Comparison of ENCODE assay signal across 20 cellular contexts in genomic region chr2:229043681-229044080, GRCh38.
DNase-seq lines count a peak whose midpoint lies in the region; ATAC-seq and TF ChIP-seq lines count a peak whose summit lies in the region.
"Had no signal": no experiment of that assay in that cellular context is flagged by ENCODE, and none has a peak within 500 bp of the region (broad histone marks: within the 10 kb centered on the region; RNA-seq: fewer than 3 reads in every experiment).

No MANE protein-coding gene starts in this region.

- H3K4me2 ChIP-seq in PC-3 (ENCODE audit: low read length) (no peak overlapping the region), smooth muscle cell (peak overlapping the region; percentile 62)
- H3K4me2 ChIP-seq: BLaER1 had no signal

- H3K27ac ChIP-seq in PC-3 (ENCODE audit: low read length) (no peak overlapping the region), smooth muscle cell (ENCODE audit: low read depth) (peak overlapping the region; percentile 58)
- H3K27ac ChIP-seq: 22Rv1, BLaER1 had no signal

- no peaks in the 10 kb centered on the region for H3K9me3 ChIP-seq in PC-3 (ENCODE audit: low read length)
- no peaks in the 10 kb centered on the region for H3K9me3 ChIP-seq in smooth muscle cell (replicated peaks; ENCODE audit: low read depth)
- H3K9me3 ChIP-seq: BLaER1 had no signal

- peaks cover 34% of the 10 kb centered on the region for H3K27me3 ChIP-seq in PC-3 (ENCODE audit: low read length)
- no peaks in the 10 kb centered on the region for H3K27me3 ChIP-seq in smooth muscle cell (ENCODE audit: low read depth)
- H3K27me3 ChIP-seq: BLaER1 had no signal

- no peaks in the 10 kb centered on the region for H3K36me3 Mint-ChIP-seq in activated T-helper 1 cell treated with anti-CD3 and anti-CD28 coated beads, Interleukin-12 subunit alpha, Interleukin-12 subunit beta, Interleukin-2, Interleukin-4 antibody, amounts not matched to agents 30 ng/mL and 10 ng/mL and 1 ng/mL, durations not matched to agents 14 hours and 24 hours and 36 hours (ENCODE audit: low read depth)
- H3K36me3 Mint-ChIP-seq in stimulated activated naive B cell treated with anti-CD40 and anti-IgM and Interleukin-4, amounts not matched to agents 10 μg/mL and 1 μg/mL and 100 μg/mL, for 72 hours = no peaks in the 10 kb centered on the region
- H3K36me3 Mint-ChIP-seq: CD14-positive monocyte; CD4-positive, alpha-beta memory T cell had no signal

- H3K27ac Mint-ChIP-seq in activated T-helper 1 cell treated with anti-CD3 and anti-CD28 coated beads, Interleukin-12 subunit alpha, Interleukin-12 subunit beta, Interleukin-2, Interleukin-4 antibody, amounts not matched to agents 30 ng/mL and 10 ng/mL and 1 ng/mL, durations not matched to agents 14 hours and 24 hours and 36 hours = no peak overlapping the region
- no peak overlapping the region for H3K27ac Mint-ChIP-seq in stimulated activated naive B cell treated with anti-CD40 and anti-IgM and Interleukin-4, amounts not matched to agents 10 μg/mL and 1 μg/mL and 100 μg/mL, for 72 hours
- H3K27ac Mint-ChIP-seq: CD14-positive monocyte; CD4-positive, alpha-beta memory T cell; HFFc6 had no signal

- CTCF ChIA-PET in PC-3 (lab: Charles Lee) = no interaction called here

- POLR2A ChIA-PET in PC-3 (lab: Charles Lee; ENCODE audit: unreplicated experiment) = no interaction called here

- H4K20me1 ChIP-seq in PC-3 (ENCODE audit: low read length) (no peaks in the 10 kb centered on the region), smooth muscle cell (ENCODE audit: low read depth) (peaks cover 13% of the 10 kb centered on the region)
- H4K20me1 ChIP-seq: BLaER1 had no signal

- DNase-seq in A172 (ENCODE audit: low spot score) (peak; percentile 20), PC-3 (peak; percentile 18), fibroblast of villous mesenchyme (ENCODE audit: low read depth) (peak; percentile 18), smooth muscle cell (lab: John Stamatoyannopoulos, UW; ENCODE audit: unreplicated experiment) (no peak), RPMI8226 (no peak)
- no peak for DNase-seq in activated T-helper 1 cell treated with anti-CD3 and anti-CD28 coated beads, Interleukin-12 subunit alpha, Interleukin-12 subunit beta, Interleukin-2, Interleukin-4 antibody, amounts not matched to agents 30 ng/mL and 10 ng/mL and 1 ng/mL, durations not matched to agents 14 hours and 24 hours and 36 hours (ENCODE audit: low spot score)
- DNase-seq in stimulated activated naive B cell treated with anti-CD40 and anti-IgM and Interleukin-4, amounts not matched to agents 10 μg/mL and 1 μg/mL and 100 μg/mL, for 72 hours = no peak
- DNase-seq: CD4-positive, alpha-beta memory T cell; DMS153; DMS79 treated with DMSO at 0.1 percent for 48 hours; EL; GOT3; H7; HFFc6; IMR-90 had no signal

- no peaks in the 10 kb centered on the region for H3K9me2 ChIP-seq in PC-3 (replicated peaks; ENCODE audit: low read length)

- H3K36me3 ChIP-seq in PC-3 (ENCODE audit: low read depth, low read length) = no peaks in the 10 kb centered on the region
- no peaks in the 10 kb centered on the region for H3K36me3 ChIP-seq in smooth muscle cell (ENCODE audit: low read depth)
- H3K36me3 ChIP-seq: BLaER1 had no signal

- no peak overlapping the region for H3K9ac ChIP-seq in PC-3 (ENCODE audit: low read length)
- H3K9ac ChIP-seq in smooth muscle cell (ENCODE audit: low read depth) = no peak overlapping the region
- H3K9ac ChIP-seq: BLaER1 had no signal

- TF ChIP-seq CTCF in PC-3 (conservative IDR thresholded peaks at IDR 0.05; ENCODE audit: low read depth, low read length) (no peak), fibroblast of villous mesenchyme (IDR thresholded peaks at IDR 0.05; ENCODE audit: insufficient read depth, low read depth, low read length) (no peak), smooth muscle cell (IDR thresholded peaks at IDR 0.05; ENCODE audit: borderline replicate concordance, insufficient read depth, poor library complexity, severe bottlenecking) (no peak)

- H3K4me1 ChIP-seq in PC-3 (ENCODE audit: insufficient read depth, low read length) (no peaks in the 10 kb centered on the region), smooth muscle cell (ENCODE audit: low read depth) (no peaks in the 10 kb centered on the region)
- H3K4me1 ChIP-seq: BLaER1 had no signal

- no peak overlapping the region for H3K4me3 Mint-ChIP-seq in activated T-helper 1 cell treated with anti-CD3 and anti-CD28 coated beads, Interleukin-12 subunit alpha, Interleukin-12 subunit beta, Interleukin-2, Interleukin-4 antibody, amounts not matched to agents 30 ng/mL and 10 ng/mL and 1 ng/mL, durations not matched to agents 14 hours and 24 hours and 36 hours
- H3K4me3 Mint-ChIP-seq in stimulated activated naive B cell treated with anti-CD40 and anti-IgM and Interleukin-4, amounts not matched to agents 10 μg/mL and 1 μg/mL and 100 μg/mL, for 72 hours = no peak overlapping the region
- H3K4me3 Mint-ChIP-seq: CD14-positive monocyte; CD4-positive, alpha-beta memory T cell; HFFc6 had no signal

- H3K9me3 Mint-ChIP-seq in activated T-helper 1 cell treated with anti-CD3 and anti-CD28 coated beads, Interleukin-12 subunit alpha, Interleukin-12 subunit beta, Interleukin-2, Interleukin-4 antibody, amounts not matched to agents 30 ng/mL and 10 ng/mL and 1 ng/mL, durations not matched to agents 14 hours and 24 hours and 36 hours = no peaks in the 10 kb centered on the region
- H3K9me3 Mint-ChIP-seq in stimulated activated naive B cell treated with anti-CD40 and anti-IgM and Interleukin-4, amounts not matched to agents 10 μg/mL and 1 μg/mL and 100 μg/mL, for 72 hours = peaks cover 0 to 2% of the 10 kb centered on the region in 2 donors
- H3K9me3 Mint-ChIP-seq: HFFc6 had no signal

- H3K79me2 ChIP-seq in PC-3 (ENCODE audit: low read length) = no peaks in the 10 kb centered on the region
- peaks cover 9% of the 10 kb centered on the region for H3K79me2 ChIP-seq in smooth muscle cell (ENCODE audit: low read depth)

- ATAC-seq in PC-3 = peak; percentile 49
- ATAC-seq in stimulated activated naive B cell treated with anti-CD40 and anti-IgM and Interleukin-4, amounts not matched to agents 10 μg/mL and 1 μg/mL and 100 μg/mL, for 72 hours (replicated peaks) = no peak
- ATAC-seq: GM12878, HCT116 had no signal

- BruUV-seq in PC-3 (replicated peaks; lab: Mats Ljungman, UMichigan) = no TSS peak

- H2AFZ ChIP-seq in PC-3 (ENCODE audit: low read length) (no peak overlapping the region), smooth muscle cell (ENCODE audit: low read depth) (no peak overlapping the region)

- intact Hi-C loops in PC-3 (cut with micrococcal nuclease) = no loop called here
- intact Hi-C loops in activated T-helper 1 cell treated with anti-CD3 and anti-CD28 coated beads, Interleukin-12 subunit alpha, Interleukin-12 subunit beta, Interleukin-2, Interleukin-4 antibody, amounts not matched to agents 30 ng/mL and 10 ng/mL and 1 ng/mL, durations not matched to agents 14 hours and 24 hours and 36 hours (cut with micrococcal nuclease) = no loop called here

- 37% methylated on average over 3 of the region's 3 CpGs for WGBS in smooth muscle cell (ENCODE audit: low lambda C conversion rate)

- H3F3A ChIP-seq in PC-3 (ENCODE audit: low read length, unreplicated experiment) = no peaks in the 10 kb centered on the region
- H3F3A ChIP-seq in smooth muscle cell (ENCODE audit: low read depth) = peaks cover 18% of the 10 kb centered on the region

- H3K4me1 Mint-ChIP-seq in activated T-helper 1 cell treated with anti-CD3 and anti-CD28 coated beads, Interleukin-12 subunit alpha, Interleukin-12 subunit beta, Interleukin-2, Interleukin-4 antibody, amounts not matched to agents 30 ng/mL and 10 ng/mL and 1 ng/mL, durations not matched to agents 14 hours and 24 hours and 36 hours (ENCODE audit: low read depth) = no peaks in the 10 kb centered on the region
- no peaks in the 10 kb centered on the region for H3K4me1 Mint-ChIP-seq in stimulated activated naive B cell treated with anti-CD40 and anti-IgM and Interleukin-4, amounts not matched to agents 10 μg/mL and 1 μg/mL and 100 μg/mL, for 72 hours
- H3K4me1 Mint-ChIP-seq: CD14-positive monocyte; CD4-positive, alpha-beta memory T cell had no signal

- no peaks in the 10 kb centered on the region for H3K27me3 Mint-ChIP-seq in activated T-helper 1 cell treated with anti-CD3 and anti-CD28 coated beads, Interleukin-12 subunit alpha, Interleukin-12 subunit beta, Interleukin-2, Interleukin-4 antibody, amounts not matched to agents 30 ng/mL and 10 ng/mL and 1 ng/mL, durations not matched to agents 14 hours and 24 hours and 36 hours (ENCODE audit: insufficient read depth)
- H3K27me3 Mint-ChIP-seq in stimulated activated naive B cell treated with anti-CD40 and anti-IgM and Interleukin-4, amounts not matched to agents 10 μg/mL and 1 μg/mL and 100 μg/mL, for 72 hours = no peaks in the 10 kb centered on the region
- H3K27me3 Mint-ChIP-seq: CD4-positive, alpha-beta memory T cell had no signal

- H3K4me3 ChIP-seq in PC-3 (ENCODE audit: low read length) = no peak overlapping the region
- H3K4me3 ChIP-seq in fibroblast of villous mesenchyme (ENCODE audit: low read depth, low read length) = no peak overlapping the region
- H3K4me3 ChIP-seq in smooth muscle cell = no peak overlapping the region
- H3K4me3 ChIP-seq: BLaER1, GM12878 had no signal

Comparison
In these comparisons a context has a peak if more than half of its experiments do, and no peak if none do; other contexts are left out.
1. DNase-seq: peak in A172 (single experiment), PC-3 (single experiment) and fibroblast of villous mesenchyme (single experiment); none in smooth muscle cell (single experiment), activated T-helper 1 cell treated with anti-CD3 and anti-CD28 coated beads, Interleukin-12 subunit alpha, Interleukin-12 subunit beta, Interleukin-2, Interleukin-4 antibody, amounts not matched to agents 30 ng/mL and 10 ng/mL and 1 ng/mL, durations not matched to agents 14 hours and 24 hours and 36 hours (single experiment), RPMI8226 (single experiment) and stimulated activated naive B cell treated with anti-CD40 and anti-IgM and Interleukin-4, amounts not matched to agents 10 μg/mL and 1 μg/mL and 100 μg/mL, for 72 hours (single experiment).